In the genomic region with DNA sequence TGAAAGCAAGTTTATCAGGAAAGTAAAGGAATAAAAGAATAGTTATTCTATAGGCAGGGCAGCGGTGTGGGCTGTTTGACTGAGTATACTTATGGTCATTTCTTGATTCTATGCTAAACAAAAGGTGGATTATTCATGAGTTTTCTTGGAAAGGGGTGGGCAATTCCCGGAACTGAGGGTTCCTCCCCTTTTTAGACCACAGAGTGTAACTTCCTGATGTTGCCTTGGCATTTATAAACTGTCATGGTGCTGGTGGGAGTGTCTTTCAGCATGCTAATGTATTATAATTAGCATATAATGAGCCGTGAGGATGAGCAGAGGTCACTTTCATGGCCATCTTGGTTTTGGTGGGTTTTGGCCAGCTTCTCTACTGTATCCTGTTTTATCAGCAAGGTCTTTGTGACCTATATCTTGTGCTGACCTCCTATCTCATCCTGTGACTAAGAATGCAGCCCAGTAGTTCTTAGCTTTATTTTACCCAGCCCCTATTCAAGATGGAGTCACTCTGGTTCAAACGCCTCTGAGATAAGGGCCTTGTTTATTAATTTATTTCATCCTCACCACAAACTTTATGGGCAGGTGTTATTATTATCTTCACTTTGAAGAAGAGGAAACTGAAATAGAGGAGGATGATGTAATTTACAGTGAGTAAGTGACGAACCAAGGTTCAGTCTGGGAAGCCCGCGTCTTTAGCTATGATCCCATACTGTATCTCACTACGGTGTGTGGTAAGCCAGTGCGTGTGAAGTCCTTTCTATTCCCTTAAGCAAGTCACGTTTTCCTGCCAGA, we compare ENCODE assay signal across 1 cellular context.
TF ChIP-seq lines count a peak whose summit lies in the region.

No MANE protein-coding gene starts in this region.

TF ChIP-seq in K562, 482 proteins besides CTCF, POLR2A, EP300 and RAD21 (continued from another document):
- TF ChIP-seq, protein P1, sequence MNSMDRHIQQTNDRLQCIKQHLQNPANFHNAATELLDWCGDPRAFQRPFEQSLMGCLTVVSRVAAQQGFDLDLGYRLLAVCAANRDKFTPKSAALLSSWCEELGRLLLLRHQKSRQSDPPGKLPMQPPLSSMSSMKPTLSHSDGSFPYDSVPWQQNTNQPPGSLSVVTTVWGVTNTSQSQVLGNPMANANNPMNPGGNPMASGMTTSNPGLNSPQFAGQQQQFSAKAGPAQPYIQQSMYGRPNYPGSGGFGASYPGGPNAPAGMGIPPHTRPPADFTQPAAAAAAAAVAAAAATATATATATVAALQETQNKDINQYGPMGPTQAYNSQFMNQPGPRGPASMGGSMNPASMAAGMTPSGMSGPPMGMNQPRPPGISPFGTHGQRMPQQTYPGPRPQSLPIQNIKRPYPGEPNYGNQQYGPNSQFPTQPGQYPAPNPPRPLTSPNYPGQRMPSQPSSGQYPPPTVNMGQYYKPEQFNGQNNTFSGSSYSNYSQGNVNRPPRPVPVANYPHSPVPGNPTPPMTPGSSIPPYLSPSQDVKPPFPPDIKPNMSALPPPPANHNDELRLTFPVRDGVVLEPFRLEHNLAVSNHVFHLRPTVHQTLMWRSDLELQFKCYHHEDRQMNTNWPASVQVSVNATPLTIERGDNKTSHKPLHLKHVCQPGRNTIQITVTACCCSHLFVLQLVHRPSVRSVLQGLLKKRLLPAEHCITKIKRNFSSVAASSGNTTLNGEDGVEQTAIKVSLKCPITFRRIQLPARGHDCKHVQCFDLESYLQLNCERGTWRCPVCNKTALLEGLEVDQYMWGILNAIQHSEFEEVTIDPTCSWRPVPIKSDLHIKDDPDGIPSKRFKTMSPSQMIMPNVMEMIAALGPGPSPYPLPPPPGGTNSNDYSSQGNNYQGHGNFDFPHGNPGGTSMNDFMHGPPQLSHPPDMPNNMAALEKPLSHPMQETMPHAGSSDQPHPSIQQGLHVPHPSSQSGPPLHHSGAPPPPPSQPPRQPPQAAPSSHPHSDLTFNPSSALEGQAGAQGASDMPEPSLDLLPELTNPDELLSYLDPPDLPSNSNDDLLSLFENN (IDR thresholded peaks at IDR 0.05; ENCODE audit: low read depth in 2 of 2, low read length in 2 of 2) = no peak
- TF ChIP-seq BRD4 (IDR thresholded peaks at IDR 0.05) = no peak
- TF ChIP-seq ZNF354B (CRISPR knock-in tag; IDR thresholded peaks at IDR 0.05) = peak; percentile 85
- 0 out of 2 replicates have a peak, but pooled peaks have one; percentile 57 for TF ChIP-seq HINFP (tag; conservative IDR thresholded peaks at IDR 0.05; ENCODE audit: low read depth)
- TF ChIP-seq ZNF589 (CRISPR knock-in tag; IDR thresholded peaks at IDR 0.05; ENCODE audit: low read depth) = peak; percentile 99
- no peak for TF ChIP-seq WHSC1 (IDR thresholded peaks at IDR 0.05; ENCODE audit: low read length)
- TF ChIP-seq POLR3G (IDR thresholded peaks at IDR 0.05; ENCODE audit: extremely low read depth, insufficient read length, insufficient replicate concordance) = no peak
- TF ChIP-seq ATF6 (CRISPR knock-in tag; IDR thresholded peaks at IDR 0.05) = no peak
- peak; percentile 98 for TF ChIP-seq KLF6 (CRISPR knock-in tag; IDR thresholded peaks at IDR 0.05; ENCODE audit: borderline replicate concordance)
- TF ChIP-seq ZNF316 (IDR thresholded peaks at IDR 0.05) = no peak
- no peak for TF ChIP-seq PREB (CRISPR knock-in tag; IDR thresholded peaks at IDR 0.05)
- peak in 1 of 3 experiments; percentile 68; a peak in 1 of 6 replicates for TF ChIP-seq ZBTB11 (CRISPR knock-in tag; IDR thresholded peaks at IDR 0.05)
- no peak for TF ChIP-seq ZNF12 (CRISPR knock-in tag; IDR thresholded peaks at IDR 0.05)
- no peak for TF ChIP-seq CBX2 (IDR thresholded peaks at IDR 0.05; ENCODE audit: insufficient read depth, low read length, poor library complexity, severe bottlenecking)
- TF ChIP-seq ZNF76 (CRISPR knock-in tag; IDR thresholded peaks at IDR 0.05; ENCODE audit: borderline replicate concordance) = peak; percentile 98
- no peak for TF ChIP-seq HMGN3 (IDR thresholded peaks at IDR 0.05; ENCODE audit: borderline replicate concordance, extremely low read depth, insufficient read length, low read depth, low read length)
- peak; percentile 96 for TF ChIP-seq ZNF766 (CRISPR knock-in tag; conservative IDR thresholded peaks at IDR 0.05)
- TF ChIP-seq, protein P2, sequence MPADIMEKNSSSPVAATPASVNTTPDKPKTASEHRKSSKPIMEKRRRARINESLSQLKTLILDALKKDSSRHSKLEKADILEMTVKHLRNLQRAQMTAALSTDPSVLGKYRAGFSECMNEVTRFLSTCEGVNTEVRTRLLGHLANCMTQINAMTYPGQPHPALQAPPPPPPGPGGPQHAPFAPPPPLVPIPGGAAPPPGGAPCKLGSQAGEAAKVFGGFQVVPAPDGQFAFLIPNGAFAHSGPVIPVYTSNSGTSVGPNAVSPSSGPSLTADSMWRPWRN (IDR thresholded peaks at IDR 0.05; ENCODE audit: low read depth) = no peak
- peak; percentile 97 for TF ChIP-seq ZNF311 (CRISPR knock-in tag; IDR thresholded peaks at IDR 0.05)
- TF ChIP-seq ZNF3 (CRISPR knock-in tag; IDR thresholded peaks at IDR 0.05) = peak; percentile 43; the same call in 1 of the 2 replicates
- TF ChIP-seq, protein P3, sequence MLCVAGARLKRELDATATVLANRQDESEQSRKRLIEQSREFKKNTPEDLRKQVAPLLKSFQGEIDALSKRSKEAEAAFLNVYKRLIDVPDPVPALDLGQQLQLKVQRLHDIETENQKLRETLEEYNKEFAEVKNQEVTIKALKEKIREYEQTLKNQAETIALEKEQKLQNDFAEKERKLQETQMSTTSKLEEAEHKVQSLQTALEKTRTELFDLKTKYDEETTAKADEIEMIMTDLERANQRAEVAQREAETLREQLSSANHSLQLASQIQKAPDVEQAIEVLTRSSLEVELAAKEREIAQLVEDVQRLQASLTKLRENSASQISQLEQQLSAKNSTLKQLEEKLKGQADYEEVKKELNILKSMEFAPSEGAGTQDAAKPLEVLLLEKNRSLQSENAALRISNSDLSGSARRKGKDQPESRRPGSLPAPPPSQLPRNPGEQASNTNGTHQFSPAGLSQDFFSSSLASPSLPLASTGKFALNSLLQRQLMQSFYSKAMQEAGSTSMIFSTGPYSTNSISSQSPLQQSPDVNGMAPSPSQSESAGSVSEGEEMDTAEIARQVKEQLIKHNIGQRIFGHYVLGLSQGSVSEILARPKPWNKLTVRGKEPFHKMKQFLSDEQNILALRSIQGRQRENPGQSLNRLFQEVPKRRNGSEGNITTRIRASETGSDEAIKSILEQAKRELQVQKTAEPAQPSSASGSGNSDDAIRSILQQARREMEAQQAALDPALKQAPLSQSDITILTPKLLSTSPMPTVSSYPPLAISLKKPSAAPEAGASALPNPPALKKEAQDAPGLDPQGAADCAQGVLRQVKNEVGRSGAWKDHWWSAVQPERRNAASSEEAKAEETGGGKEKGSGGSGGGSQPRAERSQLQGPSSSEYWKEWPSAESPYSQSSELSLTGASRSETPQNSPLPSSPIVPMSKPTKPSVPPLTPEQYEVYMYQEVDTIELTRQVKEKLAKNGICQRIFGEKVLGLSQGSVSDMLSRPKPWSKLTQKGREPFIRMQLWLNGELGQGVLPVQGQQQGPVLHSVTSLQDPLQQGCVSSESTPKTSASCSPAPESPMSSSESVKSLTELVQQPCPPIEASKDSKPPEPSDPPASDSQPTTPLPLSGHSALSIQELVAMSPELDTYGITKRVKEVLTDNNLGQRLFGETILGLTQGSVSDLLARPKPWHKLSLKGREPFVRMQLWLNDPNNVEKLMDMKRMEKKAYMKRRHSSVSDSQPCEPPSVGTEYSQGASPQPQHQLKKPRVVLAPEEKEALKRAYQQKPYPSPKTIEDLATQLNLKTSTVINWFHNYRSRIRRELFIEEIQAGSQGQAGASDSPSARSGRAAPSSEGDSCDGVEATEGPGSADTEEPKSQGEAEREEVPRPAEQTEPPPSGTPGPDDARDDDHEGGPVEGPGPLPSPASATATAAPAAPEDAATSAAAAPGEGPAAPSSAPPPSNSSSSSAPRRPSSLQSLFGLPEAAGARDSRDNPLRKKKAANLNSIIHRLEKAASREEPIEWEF (CRISPR knock-in tag; IDR thresholded peaks at IDR 0.05) = peak; percentile 63; the same call in 1 of the 2 replicates
- TF ChIP-seq, protein P4, sequence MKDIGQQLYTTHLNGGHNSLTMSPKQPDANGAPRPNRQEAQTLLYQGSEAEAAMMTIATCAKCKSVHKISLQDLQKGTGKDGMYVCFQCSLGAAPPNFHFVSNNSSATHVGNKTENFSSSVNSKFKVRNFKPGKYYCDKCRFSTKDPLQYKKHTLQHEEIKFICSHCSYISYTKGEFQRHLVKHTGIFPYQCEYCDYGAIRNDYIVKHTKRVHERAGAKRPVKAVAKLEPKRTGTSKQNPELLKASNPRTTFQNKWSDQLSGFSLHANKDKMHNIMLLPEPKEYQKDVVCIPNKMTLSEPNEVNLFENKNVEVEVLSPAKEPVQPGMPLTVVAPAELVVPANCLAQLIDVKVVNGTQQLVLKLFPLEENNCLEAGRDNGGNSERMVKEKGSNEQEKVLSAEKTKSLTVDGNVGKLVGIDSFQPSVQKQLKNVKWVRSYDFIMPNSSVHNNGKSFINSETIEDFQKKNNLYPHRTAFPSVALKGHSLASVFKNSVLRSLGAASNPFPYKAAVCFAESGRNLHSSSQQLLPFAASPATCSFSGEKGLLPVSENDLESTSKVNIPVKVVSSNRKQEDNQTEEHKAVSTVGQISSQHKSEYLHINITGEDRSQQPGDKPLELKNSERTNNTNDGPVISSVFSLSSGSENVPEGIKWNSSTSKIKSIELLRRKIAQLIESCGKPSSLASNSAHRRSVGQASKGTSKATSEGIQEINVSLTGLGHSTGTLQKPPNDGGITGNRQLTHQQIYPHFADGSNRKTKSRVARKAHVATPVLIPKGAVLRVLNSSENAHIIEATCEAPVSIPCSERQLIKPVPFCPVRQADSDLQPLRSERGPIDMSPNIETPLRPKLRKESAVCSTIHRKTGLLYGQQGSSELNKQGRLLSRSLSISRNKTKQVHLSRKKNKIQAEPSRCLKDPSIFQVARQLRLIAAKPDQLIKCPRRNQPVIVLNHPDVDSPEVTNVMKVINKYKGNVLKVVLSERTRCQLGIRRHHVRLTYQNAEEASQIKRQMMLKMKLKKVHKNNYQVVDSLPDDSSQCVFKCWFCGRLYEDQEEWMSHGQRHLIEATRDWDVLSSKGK (CRISPR knock-in tag; IDR thresholded peaks at IDR 0.05) = peak; percentile 85; the same call in 1 of the 2 replicates
- TF ChIP-seq CSDE1 (IDR thresholded peaks at IDR 0.05) = no peak
- TF ChIP-seq NR2C1 (IDR thresholded peaks at IDR 0.05) = no peak
- TF ChIP-seq NR2C1 (tag; IDR thresholded peaks at IDR 0.05) = peak; percentile 82
- TF ChIP-seq NR2C2 (CRISPR knock-in tag; IDR thresholded peaks at IDR 0.05) = no peak
- peak; percentile 80 for TF ChIP-seq NR2C2 (tag; IDR thresholded peaks at IDR 0.05)
- no peak for TF ChIP-seq THRA (IDR thresholded peaks at IDR 0.05)
